10 cellular contexts compared by ENCODE assay signal in genomic region chr9:99235874-99236627, GRCh38. TPM values are rescaled to one million over a fixed set of nuclear protein-coding genes. Genes with fewer than 3 reads are reported as not detected.
DNase-seq lines count a peak whose midpoint lies in the region; ATAC-seq, FAIRE-seq and TF ChIP-seq lines count a peak whose summit lies in the region.
"Had no signal": no experiment of that assay in that cellular context is flagged by ENCODE, and none has a peak within 500 bp of the region (broad histone marks: within the 10 kb centered on the region; RNA-seq: fewer than 3 reads in every experiment).

No MANE protein-coding gene starts in this region.

- TF ChIP-seq CTCF in progenitor cell of endocrine pancreas (IDR thresholded peaks at IDR 0.05; ENCODE audit: unreplicated experiment) (no peak), D721Med (IDR thresholded peaks at IDR 0.05; ENCODE audit: insufficient read depth, missing control alignments) (no peak), dorsolateral prefrontal cortex (IDR thresholded peaks at IDR 0.05 in 54 of 56, conservative IDR thresholded peaks at IDR 0.05 in 2 of 56; ENCODE audit: low read depth in 1 of 56, partially characterized antibody in 56 of 56) (no peak)

- peaks cover 3% of the 10 kb centered on the region for H3K9me3 Mint-ChIP-seq in progenitor cell of endocrine pancreas (ENCODE audit: low read depth)

- H3K27me3 ChIP-seq in dorsolateral prefrontal cortex, result no peaks in the 10 kb centered on the region
- H3K27me3 ChIP-seq: gastroesophageal sphincter had no signal

- no peak for FAIRE-seq in D721Med (lab: Jason Lieb, UNC)

- ATAC-seq in GM18909 (IDR thresholded peaks at IDR 0.05; ENCODE audit: poor library complexity, unreplicated experiment), result peak; percentile 95
- peak; percentile 96 for ATAC-seq in GM21786 (IDR thresholded peaks at IDR 0.05; ENCODE audit: unreplicated experiment)
- peak; percentile 98 for ATAC-seq in HG03571 (IDR thresholded peaks at IDR 0.05; ENCODE audit: unreplicated experiment)
- ATAC-seq: gastroesophageal sphincter, HCT116 had no signal

- no peaks in the 10 kb centered on the region for H3K27me3 Mint-ChIP-seq in progenitor cell of endocrine pancreas

- H3K4me1 Mint-ChIP-seq in progenitor cell of endocrine pancreas (ENCODE audit: low read depth), result peaks cover 12% of the 10 kb centered on the region

- no peak overlapping the region for H3K4me3 Mint-ChIP-seq in progenitor cell of endocrine pancreas (ENCODE audit: low read depth)

- intact Hi-C loops in dorsolateral prefrontal cortex (cut with DNase I), result no loop called here

- no peak overlapping the region for H3K4me3 ChIP-seq in dorsolateral prefrontal cortex
- H3K4me3 ChIP-seq: gastroesophageal sphincter had no signal

- no peak for DNase-seq in progenitor cell of endocrine pancreas (ENCODE audit: low spot score, unreplicated experiment)
- DNase-seq in D721Med (ENCODE audit: insufficient read length, low spot score), result no peak
- DNase-seq in activated effector memory CD4-positive, alpha-beta T cell treated with anti-CD3 and anti-CD28 coated beads, Interleukin-2, amount 50 U/mL, for 16 hours, result no peak
- DNase-seq in dorsolateral prefrontal cortex, result no peak
- DNase-seq: occipital lobe had no signal

- no peak overlapping the region for H3K27ac ChIP-seq in dorsolateral prefrontal cortex
- H3K27ac ChIP-seq: gastroesophageal sphincter had no signal

- H3K27ac Mint-ChIP-seq in progenitor cell of endocrine pancreas, result peak overlapping the region; percentile 46

- H3K36me3 Mint-ChIP-seq in progenitor cell of endocrine pancreas (ENCODE audit: insufficient read depth), result peaks cover 14% of the 10 kb centered on the region

RNA-seq across cellular contexts. Expression of gene SEC61B, which starts 14.0 kb away (rescaled TPM):
- total RNA-seq in progenitor cell of endocrine pancreas (153 and 163 TPM in 2 replicates), dorsolateral prefrontal cortex (10 to 100 TPM; 25.3 to 59.2 (median 38.7) TPM)

RNA-seq across cellular contexts. Expression of gene ALG2, which starts 14.3 kb away (rescaled TPM):
- total RNA-seq in progenitor cell of endocrine pancreas (39.0 and 39.2 TPM in 2 replicates), dorsolateral prefrontal cortex (10 to 100 TPM; 11.4 to 25.3 (median 18.2) TPM)
